ENCODE assay signal across 7 cellular contexts in genomic region chr14:61585598-61586538, GRCh38.
DNase-seq lines count a peak whose midpoint lies in the region; ATAC-seq and TF ChIP-seq lines count a peak whose summit lies in the region.

No MANE protein-coding gene starts in this region.

- no peak overlapping the region for H3K4me3 ChIP-seq in cardiac fibroblast (replicated peaks in 1 of 2; ENCODE audit: low read depth in 2 of 2, low read length in 2 of 2)
- no peak overlapping the region for H3K4me3 ChIP-seq in left lung
- no peak overlapping the region for H3K4me3 ChIP-seq in testis

- no peaks in the 10 kb centered on the region for H3K36me3 ChIP-seq in left lung
- no peaks in the 10 kb centered on the region for H3K36me3 ChIP-seq in testis (ENCODE audit: low read depth, missing control alignments)

- WGBS in testis, 2 donors, result 52 to 53% methylated on average over 5 of the region's 5 CpGs

- ATAC-seq in left lung (peak; percentile 64), GM21619 (IDR thresholded peaks at IDR 0.05; ENCODE audit: unreplicated experiment) (no peak)

- H3K27me3 ChIP-seq in left lung, result no peaks in the 10 kb centered on the region
- H3K27me3 ChIP-seq in testis, result no peaks in the 10 kb centered on the region

- no peak for TF ChIP-seq CTCF in cardiac fibroblast (IDR thresholded peaks at IDR 0.05; ENCODE audit: low read depth, low read length)
- no peak for TF ChIP-seq CTCF in left lung (IDR thresholded peaks at IDR 0.05)
- TF ChIP-seq CTCF in testis (IDR thresholded peaks at IDR 0.05), result no peak

- H3K27ac ChIP-seq in left lung, result peak overlapping the region; percentile 68 to 81
- H3K27ac ChIP-seq in testis, result peak overlapping the region; percentile 47 to 83

- H3K9me3 ChIP-seq in left lung (no peaks in the 10 kb centered on the region), testis (no peaks in the 10 kb centered on the region)

- DNase-seq in M059J (ENCODE audit: low read depth) (peak; percentile 85), cardiac fibroblast (ENCODE audit: low read depth in 2 of 2) (peak; percentile 84 to 87), left lung (no peak), testis (peak; percentile 77), NCI-H345 treated with DMSO at 0.1 percent for 48 hours (lab: John Stamatoyannopoulos, UW; ENCODE audit: unreplicated experiment) (no peak)
- no peak for DNase-seq in stimulated activated CD4-positive, alpha-beta T cell treated with anti-CD3 and anti-CD28 coated beads, Interleukin-4, amount 100 ng/mL, for 4 hours

- H3K4me1 ChIP-seq in left lung, result peaks cover 5 to 26% of the 10 kb centered on the region in 2 donors
- H3K4me1 ChIP-seq in testis, result peaks cover 29% of the 10 kb centered on the region

- no peak for TF ChIP-seq POLR2A in testis (IDR thresholded peaks at IDR 0.05)

- intact Hi-C loops in left lung (cut with DNase I), result no loop called here
- intact Hi-C loops in testis (cut with DNase I; ENCODE audit: low total_unique reads), result no loop called here

Comparison
In these comparisons a context has a peak if more than half of its experiments do, and no peak if none do; other contexts are left out.
1. DNase-seq: peak in M059J (single experiment), cardiac fibroblast (2 of 2) and testis (single experiment); none in left lung (0 of 2), NCI-H345 treated with DMSO at 0.1 percent for 48 hours (single experiment) and stimulated activated CD4-positive, alpha-beta T cell treated with anti-CD3 and anti-CD28 coated beads, Interleukin-4, amount 100 ng/mL, for 4 hours (0 of 2).